8 cellular contexts compared by ENCODE assay signal in the genomic region with DNA sequence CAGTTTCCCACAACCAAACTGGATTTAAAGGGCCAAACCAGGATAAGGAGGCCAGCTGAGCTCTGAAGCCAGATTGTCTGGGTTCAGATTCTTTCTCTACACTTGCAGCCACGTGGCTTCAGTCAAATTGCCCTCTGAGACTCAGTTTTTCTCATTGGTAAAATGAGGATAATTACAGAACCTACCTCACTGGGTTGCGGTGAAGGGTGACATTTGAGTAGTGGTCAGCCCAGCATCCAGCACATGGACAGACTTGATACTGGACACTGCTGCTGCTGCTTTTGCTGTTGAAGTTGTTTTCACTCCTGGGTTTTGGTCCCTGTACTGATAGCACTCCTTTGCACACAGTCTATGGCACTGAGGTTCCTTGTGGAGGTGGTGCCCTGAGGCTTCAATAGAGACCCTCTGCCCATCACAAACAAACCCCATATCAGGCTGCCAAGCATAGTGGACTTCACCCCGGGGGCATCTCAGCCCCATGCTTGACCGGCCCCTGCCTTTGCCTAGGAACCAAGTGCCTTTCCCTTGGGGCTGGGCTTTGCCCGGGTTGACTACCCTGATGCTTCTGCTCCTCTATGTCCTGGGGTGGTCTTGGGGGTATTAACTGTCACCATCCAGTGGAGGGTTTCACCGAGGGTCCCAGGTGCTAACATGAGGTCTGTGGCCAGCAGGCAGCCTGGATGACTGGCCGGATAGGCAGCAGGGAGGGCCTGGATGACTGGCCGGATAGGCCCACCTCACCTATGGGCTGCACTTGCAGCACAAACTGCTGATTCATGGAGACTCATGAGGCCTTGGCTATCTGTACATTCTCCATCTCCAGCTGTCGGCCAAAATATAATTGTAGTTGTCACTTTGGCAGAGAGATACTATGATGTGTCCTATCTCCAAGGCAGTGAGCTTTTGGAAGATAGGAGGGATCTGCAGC. TPM values are rescaled to one million over a fixed set of nuclear protein-coding genes. Genes with fewer than 3 reads are reported as not detected.
DNase-seq lines count a peak whose midpoint lies in the region; ATAC-seq and TF ChIP-seq lines count a peak whose summit lies in the region.

No MANE protein-coding gene starts in this region.

- no peaks in the 10 kb centered on the region for H3K27me3 ChIP-seq in gastrocnemius medialis

- TF ChIP-seq CTCF in epithelial cell of esophagus (IDR thresholded peaks at IDR 0.05; ENCODE audit: insufficient read depth, low read depth, low read length, missing control alignments) (no peak), gastrocnemius medialis (IDR thresholded peaks at IDR 0.05 in 4 of 5, conservative IDR thresholded peaks at IDR 0.05 in 1 of 5) (no peak)

- no peaks in the 10 kb centered on the region for H3K9me3 ChIP-seq in gastrocnemius medialis

- peaks cover 77 to 80% of the 10 kb centered on the region in 2 donors for H3K4me1 ChIP-seq in gastrocnemius medialis

- ATAC-seq in GM18511 (IDR thresholded peaks at IDR 0.05; ENCODE audit: unreplicated experiment) (peak; percentile 21), gastrocnemius medialis (peak in 1 of 2 donors; percentile 3)

- no peak for TF ChIP-seq POLR2A in gastrocnemius medialis (IDR thresholded peaks at IDR 0.05)

- DNase-seq in OCI-M1 (lab: John Stamatoyannopoulos, UW) (peak; percentile 35), epithelial cell of esophagus (ENCODE audit: low read depth) (peak; percentile 14), gastrocnemius medialis (peak in 1 of 2 donors; percentile 52), NCI-H1048 (lab: John Stamatoyannopoulos, UW) (no peak), D341Med (ENCODE audit: low spot score) (no peak), hepatic stellate cell (ENCODE audit: low spot score) (no peak), GM19240 (ENCODE audit: insufficient read length, low spot score) (no peak)

- intact Hi-C loops in gastrocnemius medialis (cut with DNase I; ENCODE audit: low total_unique reads), result loop anchor here (2.0 to 5.0 kb wide), 4 partner anchors 25 to 210 kb away; partner anchors contain the start of gene SEC24A

- no peaks in the 10 kb centered on the region for H3K36me3 ChIP-seq in gastrocnemius medialis

- H3K4me3 ChIP-seq in epithelial cell of esophagus (ENCODE audit: low read length) (no peak overlapping the region), gastrocnemius medialis (peak overlapping the region in 3 of 4 donors; percentile 14 to 46 (median 31))

- peak overlapping the region; percentile 97 to 99 (median 98) for H3K27ac ChIP-seq in gastrocnemius medialis

- in situ Hi-C loops in gastrocnemius medialis (cut with MboI; ENCODE audit: low sequenced_read_pairs in 4 of 4), result no loop called here

RNA-seq across cellular contexts. Expression of gene CDKN2AIPNL, which starts 25.9 kb away (rescaled TPM):
- 10 to 100 TPM; 23.6 to 58.5 (median 37.4) TPM for total RNA-seq in gastrocnemius medialis

Comparison
In these comparisons a context has a peak if more than half of its experiments do, and no peak if none do; other contexts are left out.
1. DNase-seq: peak in OCI-M1 (single experiment) and epithelial cell of esophagus (single experiment); none in NCI-H1048 (single experiment), D341Med (single experiment), hepatic stellate cell (single experiment) and GM19240 (single experiment).